15 cellular contexts compared by ENCODE assay signal in the genomic region with DNA sequence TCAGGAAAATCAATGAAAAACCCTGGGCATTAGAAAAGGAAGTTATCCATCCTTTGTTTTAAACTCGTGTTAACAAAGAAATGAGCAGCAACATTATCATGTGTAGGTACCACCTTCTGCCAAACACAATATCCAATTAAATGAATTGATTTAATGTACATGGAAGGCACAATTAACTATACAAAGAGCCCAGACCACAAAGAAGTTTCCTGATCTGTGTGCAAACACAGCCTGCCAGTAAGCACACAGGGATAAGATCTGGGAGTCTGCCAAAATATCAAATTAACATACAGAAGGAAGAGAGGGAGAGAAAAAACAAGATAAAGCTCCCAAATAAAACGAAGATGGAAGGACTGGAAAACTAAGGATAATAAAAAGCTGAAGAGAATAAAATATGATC. TPM values are rescaled to one million over a fixed set of nuclear protein-coding genes. Genes with fewer than 3 reads are reported as not detected.
DNase-seq lines count a peak whose midpoint lies in the region; ATAC-seq and TF ChIP-seq lines count a peak whose summit lies in the region.
"Had no signal": no experiment of that assay in that cellular context is flagged by ENCODE, and none has a peak within 500 bp of the region (broad histone marks: within the 10 kb centered on the region; RNA-seq: fewer than 3 reads in every experiment).

No MANE protein-coding gene starts in this region.

- in situ Hi-C loops in mammary epithelial cell (cut with MboI; ENCODE audit: low sequenced_read_pairs in 2 of 2), result no loop called here

- H3K79me2 ChIP-seq in mammary epithelial cell (ENCODE audit: insufficient read depth, low read length), result no peaks in the 10 kb centered on the region
- H3K79me2 ChIP-seq: hepatocyte had no signal

- BruUV-seq in mammary epithelial cell (replicated peaks; lab: Mats Ljungman, UMichigan), result no TSS peak

- no peak overlapping the region for H3K27ac ChIP-seq in HEK293 (ENCODE audit: extremely low read depth, low read depth, low read length)
- H3K27ac ChIP-seq in mammary epithelial cell (ENCODE audit: insufficient read depth, low read depth, low read length), result no peak overlapping the region
- H3K27ac ChIP-seq: foreskin keratinocyte, hepatocyte, upper lobe of left lung had no signal

- no peak overlapping the region for H3K4me2 ChIP-seq in mammary epithelial cell (ENCODE audit: insufficient read depth, low read depth, low read length)
- H3K4me2 ChIP-seq: hepatocyte had no signal

- intact Hi-C loops in mammary epithelial cell (cut with micrococcal nuclease), result no loop called here

- WGBS in mammary epithelial cell (ENCODE audit: low coverage, missing lambda C conversion rate), result 78% methylated on average over 2 of the region's 2 CpGs

- no peaks in the 10 kb centered on the region for H3K27me3 ChIP-seq in mammary epithelial cell (ENCODE audit: insufficient read depth, low read length)
- H3K27me3 ChIP-seq: foreskin keratinocyte, hepatocyte, upper lobe of left lung had no signal

- H2AFZ ChIP-seq in mammary epithelial cell (ENCODE audit: low read depth, low read length), result no peak overlapping the region
- H2AFZ ChIP-seq: hepatocyte had no signal

- DNase-seq in NCI-H146 treated with DMSO at 0.1 percent for 48 hours (lab: John Stamatoyannopoulos, UW; ENCODE audit: unreplicated experiment) (peak; percentile 76), NCI-H345 treated with DMSO at 0.1 percent for 48 hours (lab: John Stamatoyannopoulos, UW; ENCODE audit: unreplicated experiment) (peak; percentile 28), iris pigment epithelial cell (ENCODE audit: low read depth) (peak; percentile 27), mammary epithelial cell (no peak), hippocampal formation (lab: John Stamatoyannopoulos, UW) (no peak)
- DNase-seq: activated CD4-positive, CD25-positive, alpha-beta regulatory T cell treated with anti-CD3 and anti-CD28 coated beads, Interleukin-2, amount 50 U/mL, for 72 hours; activated naive CD4-positive, alpha-beta T cell treated with anti-CD3 and anti-CD28 coated beads, Interleukin-2, amount 10 ng/mL, durations not matched to agents 7 days and 5 days; activated T-cell treated with anti-CD3 and anti-CD28 coated beads, Interleukin-2, amount 50 U/mL, for 72 hours; foreskin keratinocyte; NCI-H446 treated with DMSO at 0.1 percent for 48 hours; upper lobe of left lung had no signal

- TF ChIP-seq CTCF in HEK293 (tag by site-specific recombination; IDR thresholded peaks at IDR 0.05) (no peak), mammary epithelial cell (conservative IDR thresholded peaks at IDR 0.05 in 1 of 2, IDR thresholded peaks at IDR 0.05 in 1 of 2; ENCODE audit: extremely low read depth in 1 of 2, insufficient read depth in 1 of 2, low read depth in 1 of 2, low read length in 2 of 2) (no peak)

- no peaks in the 10 kb centered on the region for H3K9me3 ChIP-seq in HEK293 (ENCODE audit: control insufficient read depth, insufficient read depth, low read depth, low read length)
- no peaks in the 10 kb centered on the region for H3K9me3 ChIP-seq in mammary epithelial cell (replicated peaks; ENCODE audit: insufficient read depth, low read length)
- H3K9me3 ChIP-seq: upper lobe of left lung had no signal

- CTCF ChIA-PET in HEK293 (lab: Yijun Ruan, JAX) (no interaction called here), mammary epithelial cell (lab: Charles Lee; ENCODE audit: low non-redundant PET) (no interaction called here)

- ATAC-seq in HG02884 (IDR thresholded peaks at IDR 0.05; ENCODE audit: unreplicated experiment), result no peak
- no peak for ATAC-seq in GM21390 (IDR thresholded peaks at IDR 0.05; ENCODE audit: unreplicated experiment)
- ATAC-seq: activated T-cell treated with anti-CD3 and anti-CD28 coated beads, Interleukin-2, amount 50 U/mL, for 72 hours; foreskin keratinocyte had no signal

- H4K20me1 ChIP-seq in mammary epithelial cell (ENCODE audit: insufficient read depth, low read length), result no peaks in the 10 kb centered on the region

- dilution Hi-C loops in mammary epithelial cell (cut with HindIII; ENCODE audit: low sequenced_read_pairs), result no loop called here

- H3K4me1 ChIP-seq in HEK293 (ENCODE audit: control insufficient read depth, insufficient read depth, low read length) (peaks cover 6% of the 10 kb centered on the region; the same call in 1 of the 2 replicates), mammary epithelial cell (ENCODE audit: insufficient read depth, low read length) (no peaks in the 10 kb centered on the region)
- H3K4me1 ChIP-seq: foreskin keratinocyte, upper lobe of left lung had no signal

- H3K36me3 ChIP-seq in HEK293 (ENCODE audit: control insufficient read depth in 2 of 2, insufficient read depth in 1 of 2, low read length in 2 of 2) (peaks cover 0 to 71% of the 10 kb centered on the region in 2 experiments; a peak in 1 of 3 replicates), mammary epithelial cell (ENCODE audit: insufficient read depth, low read length) (peaks cover 7% of the 10 kb centered on the region)

- H3K4me3 ChIP-seq in HEK293 (ENCODE audit: low read depth, low read length) (no peak overlapping the region), mammary epithelial cell (replicated peaks in 1 of 3; ENCODE audit: insufficient read depth in 1 of 3, low read depth in 2 of 3, low read length in 3 of 3) (no peak overlapping the region)
- H3K4me3 ChIP-seq: hepatocyte, upper lobe of left lung had no signal

- POLR2A ChIA-PET in HEK293 (lab: Yijun Ruan, JAX), result no interaction called here

- H3K9ac ChIP-seq in mammary epithelial cell (ENCODE audit: insufficient read depth, low read length), result no peak overlapping the region

TF ChIP-seq in HEK293, 187 proteins besides CTCF, POLR2A, EP300 and RAD21 (continues in another document):
- TF ChIP-seq EGR2 (tag by site-specific recombination; IDR thresholded peaks at IDR 0.05; ENCODE audit: low read depth) (no peak), ZNF610 (tag by site-specific recombination; IDR thresholded peaks at IDR 0.05; ENCODE audit: borderline replicate concordance) (no peak), ZNF664 (tag by site-specific recombination; IDR thresholded peaks at IDR 0.05) (no peak), ZNF501 (tag by site-specific recombination; IDR thresholded peaks at IDR 0.05) (no peak), ZNF621 (tag by site-specific recombination; IDR thresholded peaks at IDR 0.05) (no peak), ZNF16 (tag by site-specific recombination; IDR thresholded peaks at IDR 0.05; ENCODE audit: low read depth) (no peak), GLI4 (tag by site-specific recombination; IDR thresholded peaks at IDR 0.05) (no peak), ZNF239 (tag by site-specific recombination; IDR thresholded peaks at IDR 0.05) (no peak), ZNF514 (tag by site-specific recombination; IDR thresholded peaks at IDR 0.05) (no peak), ZNF10 (tag by site-specific recombination; IDR thresholded peaks at IDR 0.05) (no peak), ZNF138 (tag by site-specific recombination; IDR thresholded peaks at IDR 0.05; ENCODE audit: borderline replicate concordance) (no peak), ZNF623 (tag by site-specific recombination; IDR thresholded peaks at IDR 0.05) (no peak), OSR2 (tag by site-specific recombination; IDR thresholded peaks at IDR 0.05) (peak; percentile 82), ZNF768 (tag by site-specific recombination; IDR thresholded peaks at IDR 0.05) (no peak), MZF1 (tag by site-specific recombination; IDR thresholded peaks at IDR 0.05; ENCODE audit: borderline replicate concordance) (no peak)
- TF ChIP-seq, protein P1, sequence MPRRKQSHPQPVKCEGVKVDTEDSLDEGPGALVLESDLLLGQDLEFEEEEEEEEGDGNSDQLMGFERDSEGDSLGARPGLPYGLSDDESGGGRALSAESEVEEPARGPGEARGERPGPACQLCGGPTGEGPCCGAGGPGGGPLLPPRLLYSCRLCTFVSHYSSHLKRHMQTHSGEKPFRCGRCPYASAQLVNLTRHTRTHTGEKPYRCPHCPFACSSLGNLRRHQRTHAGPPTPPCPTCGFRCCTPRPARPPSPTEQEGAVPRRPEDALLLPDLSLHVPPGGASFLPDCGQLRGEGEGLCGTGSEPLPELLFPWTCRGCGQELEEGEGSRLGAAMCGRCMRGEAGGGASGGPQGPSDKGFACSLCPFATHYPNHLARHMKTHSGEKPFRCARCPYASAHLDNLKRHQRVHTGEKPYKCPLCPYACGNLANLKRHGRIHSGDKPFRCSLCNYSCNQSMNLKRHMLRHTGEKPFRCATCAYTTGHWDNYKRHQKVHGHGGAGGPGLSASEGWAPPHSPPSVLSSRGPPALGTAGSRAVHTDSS (tag by site-specific recombination; IDR thresholded peaks at IDR 0.05), result no peak
- TF ChIP-seq, protein P2, sequence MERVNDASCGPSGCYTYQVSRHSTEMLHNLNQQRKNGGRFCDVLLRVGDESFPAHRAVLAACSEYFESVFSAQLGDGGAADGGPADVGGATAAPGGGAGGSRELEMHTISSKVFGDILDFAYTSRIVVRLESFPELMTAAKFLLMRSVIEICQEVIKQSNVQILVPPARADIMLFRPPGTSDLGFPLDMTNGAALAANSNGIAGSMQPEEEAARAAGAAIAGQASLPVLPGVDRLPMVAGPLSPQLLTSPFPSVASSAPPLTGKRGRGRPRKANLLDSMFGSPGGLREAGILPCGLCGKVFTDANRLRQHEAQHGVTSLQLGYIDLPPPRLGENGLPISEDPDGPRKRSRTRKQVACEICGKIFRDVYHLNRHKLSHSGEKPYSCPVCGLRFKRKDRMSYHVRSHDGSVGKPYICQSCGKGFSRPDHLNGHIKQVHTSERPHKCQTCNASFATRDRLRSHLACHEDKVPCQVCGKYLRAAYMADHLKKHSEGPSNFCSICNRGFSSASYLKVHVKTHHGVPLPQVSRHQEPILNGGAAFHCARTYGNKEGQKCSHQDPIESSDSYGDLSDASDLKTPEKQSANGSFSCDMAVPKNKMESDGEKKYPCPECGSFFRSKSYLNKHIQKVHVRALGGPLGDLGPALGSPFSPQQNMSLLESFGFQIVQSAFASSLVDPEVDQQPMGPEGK (tag by site-specific recombination; IDR thresholded peaks at IDR 0.05), result no peak
- TF ChIP-seq, protein P3, sequence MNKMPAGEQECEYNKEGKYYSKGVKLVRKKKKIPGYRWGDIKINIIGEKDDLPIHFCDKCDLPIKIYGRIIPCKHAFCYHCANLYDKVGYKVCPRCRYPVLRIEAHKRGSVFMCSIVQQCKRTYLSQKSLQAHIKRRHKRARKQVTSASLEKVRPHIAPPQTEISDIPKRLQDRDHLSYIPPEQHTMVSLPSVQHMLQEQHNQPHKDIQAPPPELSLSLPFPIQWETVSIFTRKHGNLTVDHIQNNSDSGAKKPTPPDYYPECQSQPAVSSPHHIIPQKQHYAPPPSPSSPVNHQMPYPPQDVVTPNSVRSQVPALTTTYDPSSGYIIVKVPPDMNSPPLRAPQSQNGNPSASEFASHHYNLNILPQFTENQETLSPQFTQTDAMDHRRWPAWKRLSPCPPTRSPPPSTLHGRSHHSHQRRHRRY (tag by site-specific recombination; IDR thresholded peaks at IDR 0.05), result no peak

RNA-seq across cellular contexts. Expression of a gene that starts 54.1 kb away (rescaled TPM):
- total RNA-seq in mammary epithelial cell, result 100 to 1,000 TPM in 1 of 2 donors, 10 to 100 TPM in 1; 70.5 to 130 TPM
- 74.2 TPM for polyA plus RNA-seq in mammary epithelial cell
- polyA minus RNA-seq in mammary epithelial cell, result 145 TPM

RNA-seq across cellular contexts. Expression of a gene that starts 58.9 kb away (rescaled TPM):
- 10 to 100 TPM; 30.0 to 33.2 TPM for total RNA-seq in mammary epithelial cell
- polyA plus RNA-seq in mammary epithelial cell, result 10.2 TPM
- polyA minus RNA-seq in mammary epithelial cell, result 27.5 TPM

Comparison
In these comparisons a context has a peak if more than half of its experiments do, and no peak if none do; other contexts are left out.
1. DNase-seq: peak in NCI-H146 treated with DMSO at 0.1 percent for 48 hours (single experiment), NCI-H345 treated with DMSO at 0.1 percent for 48 hours (single experiment) and iris pigment epithelial cell (single experiment); none in mammary epithelial cell (single experiment) and hippocampal formation (0 of 2).